1 cellular context compared by ENCODE assay signal in genomic region chr2:108786008-108786353, GRCh38.
TF ChIP-seq lines count a peak whose summit lies in the region.

No MANE protein-coding gene starts in this region.

TF ChIP-seq in SK-N-SH, 30 proteins besides CTCF, POLR2A, EP300 and RAD21 (continued from another document):
- TF ChIP-seq PBX3 (IDR thresholded peaks at IDR 0.05) (no peak), FOXM1 (IDR thresholded peaks at IDR 0.05; ENCODE audit: low read depth) (no peak), MEF2A (IDR thresholded peaks at IDR 0.05; ENCODE audit: borderline replicate concordance, low read depth) (no peak), YY1 (IDR thresholded peaks at IDR 0.05; ENCODE audit: low read depth) (no peak), MXI1 (IDR thresholded peaks at IDR 0.05; ENCODE audit: low read depth, low read length) (no peak), RXRA (IDR thresholded peaks at IDR 0.05; ENCODE audit: borderline replicate concordance, low read depth) (no peak), TCF12 (IDR thresholded peaks at IDR 0.05) (no peak)
